ENCODE assay signal across 10 cellular contexts in the genomic region with DNA sequence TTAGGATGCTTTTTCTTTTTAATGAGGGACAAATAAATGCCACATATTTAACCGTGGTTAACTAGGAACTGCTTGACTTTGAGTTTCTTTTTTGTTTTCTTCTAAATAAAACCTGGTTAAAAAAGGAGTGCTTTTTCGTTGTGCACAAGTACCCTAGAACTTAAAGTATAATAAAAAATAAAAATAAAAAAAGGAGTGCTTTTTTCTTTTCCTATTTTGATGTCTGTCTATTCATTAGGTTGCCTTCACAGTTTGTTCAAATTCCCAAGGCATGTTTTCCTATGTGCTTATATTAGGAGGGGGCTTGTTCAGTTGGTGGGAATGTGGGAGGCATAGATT. TPM values are rescaled to one million over a fixed set of nuclear protein-coding genes. Genes with fewer than 3 reads are reported as not detected.
DNase-seq lines count a peak whose midpoint lies in the region; ATAC-seq and TF ChIP-seq lines count a peak whose summit lies in the region.
"Had no signal": no experiment of that assay in that cellular context is flagged by ENCODE, and none has a peak within 500 bp of the region (broad histone marks: within the 10 kb centered on the region; RNA-seq: fewer than 3 reads in every experiment).

No MANE protein-coding gene starts in this region.

- no peak overlapping the region for H3K9ac ChIP-seq in rectal smooth muscle tissue (ENCODE audit: low read length)

- no peak for ATAC-seq in mucosa of descending colon
- no peak for ATAC-seq in GM21447 (IDR thresholded peaks at IDR 0.05; ENCODE audit: unreplicated experiment)
- ATAC-seq in GM21786 (IDR thresholded peaks at IDR 0.05; ENCODE audit: unreplicated experiment), result no peak

- H3K27ac Mint-ChIP-seq in CD14-positive monocyte, result peak overlapping the region in 4 of 7 donors; percentile 54 to 86 (median 74)

- H3K4me1 Mint-ChIP-seq in CD14-positive monocyte, result peaks cover 48% of the 10 kb centered on the region

- H3K36me3 Mint-ChIP-seq in CD14-positive monocyte, result peaks cover 25 to 45% of the 10 kb centered on the region in 2 donors

- peaks cover 0 to 6% (median 2%) of the 10 kb centered on the region in 3 donors for H3K27me3 Mint-ChIP-seq in CD14-positive monocyte (ENCODE audit: low read depth in 3 of 3)

- H3K4me3 ChIP-seq in SJSA1 (no peak overlapping the region), fibroblast of mammary gland (ENCODE audit: control insufficient read depth, low read depth, low read length) (peak overlapping the region; percentile 91), rectal smooth muscle tissue (ENCODE audit: low read length) (peak overlapping the region; percentile 34), mucosa of descending colon (no peak overlapping the region)

- H3K27me3 ChIP-seq in SJSA1 (replicated peaks), result no peaks in the 10 kb centered on the region
- no peaks in the 10 kb centered on the region for H3K27me3 ChIP-seq in rectal smooth muscle tissue (ENCODE audit: control insufficient read depth, insufficient read depth, low read length)

- intact Hi-C loops in CD14-positive monocyte (cut with micrococcal nuclease) (loop anchor here (10.0 kb wide), 4 partner anchors 122 to 642 kb away; a partner anchor contains a TSS), mucosa of descending colon (cut with DNase I, micrococcal nuclease) (loop anchor here in 1 of 2 donors (5.0 kb wide), 1 partner anchor 130 kb away; no protein-coding TSS in a partner anchor)

- peaks cover 0 to 11% (median 0%) of the 10 kb centered on the region in 7 donors for H3K9me3 Mint-ChIP-seq in CD14-positive monocyte

- no peak overlapping the region for H3K4me3 Mint-ChIP-seq in CD14-positive monocyte

- H3K4me1 ChIP-seq in SJSA1 (replicated peaks), result peaks cover 40% of the 10 kb centered on the region
- H3K4me1 ChIP-seq in rectal smooth muscle tissue (ENCODE audit: control insufficient read depth, insufficient read depth, low read length), result peaks cover 36% of the 10 kb centered on the region
- H3K4me1 ChIP-seq in mucosa of descending colon (ENCODE audit: low read depth), result peaks cover 45% of the 10 kb centered on the region

- no peak for DNase-seq in CD14-positive monocyte (ENCODE audit: low spot score)
- DNase-seq in SJSA1 (ENCODE audit: low read depth in 1 of 2, low spot score in 2 of 2), result no peak
- no peak for DNase-seq in fibroblast of mammary gland (ENCODE audit: low read depth)
- DNase-seq in NCI-H82 (lab: John Stamatoyannopoulos, UW), result no peak
- DNase-seq in mucosa of descending colon, result no peak
- DNase-seq: activated naive CD4-positive, alpha-beta T cell treated with Interleukin-2 at 50 U/mL for 16 hours; stimulated activated CD4-positive, alpha-beta T cell treated with anti-CD3 and anti-CD28 coated beads, Interleukin-15, amount 100 ng/mL, for 24 hours had no signal

- TF ChIP-seq CTCF in CD14-positive monocyte (IDR thresholded peaks at IDR 0.05) (peak; percentile 43), fibroblast of mammary gland (conservative IDR thresholded peaks at IDR 0.05; ENCODE audit: control insufficient read depth, insufficient read depth, low read depth, low read length) (no peak), mucosa of descending colon (IDR thresholded peaks at IDR 0.05) (no peak)

- peak overlapping the region; percentile 87 for H3K27ac ChIP-seq in SJSA1
- peak overlapping the region; percentile 98 for H3K27ac ChIP-seq in rectal smooth muscle tissue (ENCODE audit: low read depth, low read length)

- H3K36me3 ChIP-seq in SJSA1 (peaks cover 79% of the 10 kb centered on the region), rectal smooth muscle tissue (ENCODE audit: control insufficient read depth, insufficient read depth, low read length) (peaks cover 3% of the 10 kb centered on the region), mucosa of descending colon (ENCODE audit: low read depth) (no peaks in the 10 kb centered on the region)

- no peaks in the 10 kb centered on the region for H3K9me3 ChIP-seq in SJSA1 (replicated peaks)
- no peaks in the 10 kb centered on the region for H3K9me3 ChIP-seq in mucosa of descending colon

RNA-seq across cellular contexts. Expression of a gene that starts 4.4 kb away (rescaled TPM):
- polyA plus RNA-seq in CD14-positive monocyte, result 10 to 100 TPM; 24.8 to 28.6 TPM
- total RNA-seq in SJSA1 (2014; rRNA removed; shearing (Covaris generic)), result 28.8 and 44.7 TPM in 2 replicates
- 100 to 1,000 TPM; 160 to 166 (median 162) TPM for total RNA-seq in mucosa of descending colon

Comparison
In these comparisons a context has a peak if more than half of its experiments do, and no peak if none do; other contexts are left out.
1. H3K4me3 ChIP-seq: peak in fibroblast of mammary gland (single experiment) and rectal smooth muscle tissue (single experiment); none in SJSA1 (single experiment) and mucosa of descending colon (single experiment).